Comparison of ENCODE assay signal across 30 cellular contexts in the genomic region with DNA sequence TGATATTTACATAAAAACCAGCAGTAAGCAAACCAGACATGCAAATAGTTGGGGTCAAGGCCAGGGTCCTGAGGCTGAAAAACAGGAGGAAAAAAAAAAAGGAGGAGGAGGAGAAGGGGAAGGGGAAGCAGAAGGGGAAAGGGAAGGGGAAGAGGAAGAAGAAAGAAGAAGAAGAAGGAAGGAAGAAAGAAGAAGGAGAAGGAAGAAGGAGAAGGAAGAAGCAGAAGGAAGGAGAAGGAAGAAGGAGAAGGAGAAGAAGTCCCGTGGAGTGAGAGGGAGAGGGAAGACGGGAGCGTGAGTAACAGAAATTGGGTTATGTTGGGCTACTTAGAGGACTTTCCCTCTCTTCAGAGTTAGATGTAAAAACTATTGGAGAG. TPM values are rescaled to one million over a fixed set of nuclear protein-coding genes. Genes with fewer than 3 reads are reported as not detected.
"Had no signal": no experiment of that assay in that cellular context is flagged by ENCODE, and none has a peak within 500 bp of the region (broad histone marks: within the 10 kb centered on the region; RNA-seq: fewer than 3 reads in every experiment).

No MANE protein-coding gene starts in this region.

- ATAC-seq: natural killer cell; psoas muscle; right cardiac atrium; sciatic nerve; stimulated activated memory B cell treated with anti-CD40 and anti-IgM and Interleukin-4, amounts not matched to agents 10 μg/mL and 1 μg/mL and 100 μg/mL, for 72 hours; stimulated activated naive CD8-positive, alpha-beta T cell treated with anti-CD3 and anti-CD28 coated beads, Interleukin-15, amount 100 ng/mL, for 72 hours; stimulated activated naive CD8-positive, alpha-beta T cell treated with anti-CD3 and anti-CD28 coated beads, Interleukin-15, Interleukin-2, amounts not matched to agents 100 U/mL and 50 U/mL, for 24 hours had no signal

- H3K4me1 ChIP-seq: parathyroid adenoma, psoas muscle, spleen, suprapubic skin, testis, tibial nerve, upper lobe of left lung, vagina had no signal

- H3K4me1 Mint-ChIP-seq: natural killer cell; nephron; stimulated activated memory B cell treated with anti-CD40 and anti-IgM and Interleukin-4, amounts not matched to agents 10 μg/mL and 1 μg/mL and 100 μg/mL, for 72 hours; stimulated activated naive CD8-positive, alpha-beta T cell treated with anti-CD3 and anti-CD28 coated beads, Interleukin-15, amount 100 ng/mL, for 72 hours had no signal

- H3K27ac ChIP-seq: neural progenitor cell, ovary, parathyroid adenoma, psoas muscle, skin epidermis, spleen, suprapubic skin, testis, tibial nerve, upper lobe of left lung, vagina had no signal

- H3K9me3 Mint-ChIP-seq: stimulated activated memory B cell treated with anti-CD40 and anti-IgM and Interleukin-4, amounts not matched to agents 10 μg/mL and 1 μg/mL and 100 μg/mL, for 72 hours; stimulated activated naive CD8-positive, alpha-beta T cell treated with anti-CD3 and anti-CD28 coated beads, Interleukin-15, amount 100 ng/mL, for 72 hours had no signal

- H3K79me2 ChIP-seq: parathyroid adenoma had no signal

- DNase-seq: natural killer cell; occipital lobe; ovary; posterior cingulate gyrus; psoas muscle; right cardiac atrium; spleen; stimulated activated CD4-positive, alpha-beta T cell treated with anti-CD3 and anti-CD28 coated beads, Interleukin-12 subunit alpha, Interleukin-12 subunit beta, amount 100 ng/mL, for 4 hours; stimulated activated CD4-positive, alpha-beta T cell treated with anti-CD3 and anti-CD28 coated beads, Interleukin-4, amount 100 ng/mL, for 1 hour; stimulated activated CD4-positive, alpha-beta T cell treated with anti-CD3 and anti-CD28 coated beads, Interleukin-4, amount 100 ng/mL, for 4 hours; stimulated activated naive CD4-positive, alpha-beta T cell; stimulated activated naive CD8-positive, alpha-beta T cell treated with anti-CD3 and anti-CD28 coated beads, Interleukin-15, Interleukin-2, amounts not matched to agents 100 U/mL and 50 U/mL, for 24 hours; upper lobe of left lung had no signal

- H3K9me3 ChIP-seq: ovary, psoas muscle, spleen, suprapubic skin, testis, tibial nerve, upper lobe of left lung, vagina had no signal

- H3K4me3 Mint-ChIP-seq: natural killer cell; stimulated activated memory B cell treated with anti-CD40 and anti-IgM and Interleukin-4, amounts not matched to agents 10 μg/mL and 1 μg/mL and 100 μg/mL, for 72 hours; stimulated activated naive CD8-positive, alpha-beta T cell treated with anti-CD3 and anti-CD28 coated beads, Interleukin-15, amount 100 ng/mL, for 72 hours had no signal

- H3K27ac Mint-ChIP-seq: natural killer cell; nephron; neural progenitor cell; stimulated activated memory B cell treated with anti-CD40 and anti-IgM and Interleukin-4, amounts not matched to agents 10 μg/mL and 1 μg/mL and 100 μg/mL, for 72 hours had no signal

- H3K36me3 ChIP-seq: neural progenitor cell, ovary, spleen, suprapubic skin, tibial nerve, upper lobe of left lung, vagina had no signal

- H3K36me3 Mint-ChIP-seq: natural killer cell; neural progenitor cell; stimulated activated memory B cell treated with anti-CD40 and anti-IgM and Interleukin-4, amounts not matched to agents 10 μg/mL and 1 μg/mL and 100 μg/mL, for 72 hours had no signal

- H3K27me3 ChIP-seq: neural progenitor cell, ovary, suprapubic skin, testis, tibial nerve, upper lobe of left lung, vagina had no signal

- H3K4me3 ChIP-seq: ovary, psoas muscle, skin epidermis, spleen, suprapubic skin, testis, tibial nerve, upper lobe of left lung, vagina had no signal

- H3K9ac ChIP-seq: neural progenitor cell, parathyroid adenoma had no signal

- H2AFZ ChIP-seq: neural progenitor cell, parathyroid adenoma had no signal

- FAIRE-seq: urothelium cell line had no signal

RNA-seq across cellular contexts. Expression of a gene that starts 24.6 kb away (rescaled TPM):
- total RNA-seq: natural killer cell, osteoblast, ovary, sciatic nerve, suprapubic skin, tibial nerve, ureter had no signal
- polyA plus RNA-seq: ovary, smooth muscle cell, spleen had no signal

RNA-seq across cellular contexts. Expression of a gene that starts 31.9 kb away (rescaled TPM):
- total RNA-seq: natural killer cell, osteoblast, ovary, progenitor cell of endocrine pancreas, renal cortical epithelial cell, sciatic nerve, smooth muscle cell, suprapubic skin, tibial nerve, upper lobe of left lung, ureter, vagina had no signal
- polyA plus RNA-seq: smooth muscle cell, spleen had no signal
